ENCODE assay signal across 15 cellular contexts in genomic region chr9:87640385-87640795, GRCh38.
DNase-seq lines count a peak whose midpoint lies in the region; ATAC-seq, FAIRE-seq and TF ChIP-seq lines count a peak whose summit lies in the region.
"Had no signal": no experiment of that assay in that cellular context is flagged by ENCODE, and none has a peak within 500 bp of the region (broad histone marks: within the 10 kb centered on the region; RNA-seq: fewer than 3 reads in every experiment).

No MANE protein-coding gene starts in this region.

- H3K79me1 ChIP-seq in IMR-90 (ENCODE audit: low read depth in 1 of 2, low read length in 2 of 2) = no peaks in the 10 kb centered on the region

- H3K56ac ChIP-seq in IMR-90 (ENCODE audit: extremely low read depth, insufficient read depth, low read length) = no peak overlapping the region

- no peak overlapping the region for H3K4ac ChIP-seq in IMR-90 (ENCODE audit: low read depth, low read length)

- 8% methylated on average over 2 of the region's 5 CpGs; no CpG with 5 or more reads in 1 of the 2 experiments for WGBS in IMR-90 (ENCODE audit: extremely low coverage in 2 of 2, insufficient read length in 1 of 2), 2 experiments

- no peak overlapping the region for H3K18ac ChIP-seq in IMR-90 (ENCODE audit: low read depth, low read length)

- H2AK9ac ChIP-seq in IMR-90 (replicated peaks; ENCODE audit: low read depth, low read length, poor library complexity) = no peak overlapping the region

- no peak overlapping the region for H2BK15ac ChIP-seq in IMR-90 (ENCODE audit: low read depth, low read length)

- no peak overlapping the region for H2AK5ac ChIP-seq in IMR-90 (ENCODE audit: low read depth, low read length)

- H2BK120ac ChIP-seq in IMR-90 (ENCODE audit: low read depth, low read length) = no peak overlapping the region

- peaks cover 9% of the 10 kb centered on the region for H3K27me3 ChIP-seq in IMR-90 (ENCODE audit: control insufficient read depth, insufficient read depth, low read length)
- H3K27me3 ChIP-seq in astrocyte (ENCODE audit: insufficient read depth, low read length) = no peaks in the 10 kb centered on the region

- CTCF ChIA-PET in IMR-90 (lab: Yijun Ruan, JAX) = no interaction called here

- intact Hi-C loops in IMR-90 (cut with micrococcal nuclease) (loop anchor here (5.0 kb wide), 1 partner anchor 303 kb away; no protein-coding TSS in a partner anchor), left ventricle myocardium superior (cut with micrococcal nuclease) (no loop called here), sciatic nerve (cut with DNase I) (no loop called here)

- no peaks in the 10 kb centered on the region for H3K9me1 ChIP-seq in IMR-90 (ENCODE audit: insufficient read depth, low read length)

- FAIRE-seq in astrocyte (lab: Jason Lieb, UNC) = no peak

- DNase-seq in IMR-90 (peak; percentile 13), astrocyte (ENCODE audit: low read depth) (peak; percentile 69), left ventricle myocardium superior (no peak), sciatic nerve (ENCODE audit: low spot score) (no peak), caudate nucleus (lab: John Stamatoyannopoulos, UW) (no peak), NCI-H2171 treated with DMSO at 0.1 percent for 48 hours (lab: John Stamatoyannopoulos, UW) (no peak)
- no peak for DNase-seq in stimulated activated naive B cell treated with anti-CD40 and anti-IgM and Interleukin-4, amounts not matched to agents 10 μg/mL and 1 μg/mL and 100 μg/mL, for 72 hours
- DNase-seq: activated CD4-positive, CD25-positive, alpha-beta regulatory T cell treated with anti-CD3 and anti-CD28 coated beads, Interleukin-2, amount 50 U/mL, for 72 hours; activated naive CD4-positive, alpha-beta T cell treated with anti-CD3 and anti-CD28 coated beads for 36 hours; DMS53; MV-4-11; stimulated activated CD4-positive, alpha-beta T cell treated with anti-CD3 and anti-CD28 coated beads, Interleukin-12 subunit alpha, Interleukin-12 subunit beta, amount 100 ng/mL, for 4 hours; stimulated activated naive CD4-positive, alpha-beta T cell had no signal

- no peaks in the 10 kb centered on the region for H3K27me3 Mint-ChIP-seq in astrocyte (ENCODE audit: low read depth, unreplicated experiment)
- no peaks in the 10 kb centered on the region for H3K27me3 Mint-ChIP-seq in stimulated activated memory B cell treated with anti-CD40 and anti-IgM and Interleukin-4, amounts not matched to agents 10 μg/mL and 1 μg/mL and 100 μg/mL, for 72 hours
- H3K27me3 Mint-ChIP-seq in stimulated activated naive B cell treated with anti-CD40 and anti-IgM and Interleukin-4, amounts not matched to agents 10 μg/mL and 1 μg/mL and 100 μg/mL, for 72 hours = no peaks in the 10 kb centered on the region

- H3K14ac ChIP-seq in IMR-90 (replicated peaks; ENCODE audit: low read depth, low read length) = no peak overlapping the region

- H3K36me3 ChIP-seq in IMR-90 (ENCODE audit: control insufficient read depth, insufficient read depth, low read length) (no peaks in the 10 kb centered on the region), astrocyte (ENCODE audit: insufficient read depth, low read length) (no peaks in the 10 kb centered on the region)

- H4K91ac ChIP-seq in IMR-90 (ENCODE audit: insufficient read depth, low read depth, low read length) = no peak overlapping the region

- no peak overlapping the region for H3K23ac ChIP-seq in IMR-90 (ENCODE audit: low read depth, low read length)

- POLR2A ChIA-PET in IMR-90 (lab: Charles Lee; ENCODE audit: unreplicated experiment) = no interaction called here

- TF ChIP-seq POLR2A in IMR-90 (IDR thresholded peaks at IDR 0.05; ENCODE audit: low read depth, low read length) = no peak

- no peak overlapping the region for H2BK20ac ChIP-seq in IMR-90 (ENCODE audit: low read depth, low read length)

- no peak overlapping the region for H3K4me3 ChIP-seq in IMR-90 (ENCODE audit: insufficient read depth, low read depth, low read length)
- H3K4me3 ChIP-seq in astrocyte (ENCODE audit: insufficient read depth, low read depth, low read length) = no peak overlapping the region

- H3K9ac ChIP-seq in IMR-90 (ENCODE audit: low read depth, low read length) (no peak overlapping the region), astrocyte (ENCODE audit: low read length) (no peak overlapping the region)

- no peak overlapping the region for H3K4me3 Mint-ChIP-seq in astrocyte (ENCODE audit: unreplicated experiment)
- H3K4me3 Mint-ChIP-seq in stimulated activated memory B cell treated with anti-CD40 and anti-IgM and Interleukin-4, amounts not matched to agents 10 μg/mL and 1 μg/mL and 100 μg/mL, for 72 hours = no peak overlapping the region
- no peak overlapping the region for H3K4me3 Mint-ChIP-seq in stimulated activated naive B cell treated with anti-CD40 and anti-IgM and Interleukin-4, amounts not matched to agents 10 μg/mL and 1 μg/mL and 100 μg/mL, for 72 hours
- H3K4me3 Mint-ChIP-seq: activated naive CD4-positive, alpha-beta T cell treated with anti-CD3 and anti-CD28 coated beads for 36 hours; memory B cell had no signal

- no peaks in the 10 kb centered on the region for H3K9me3 Mint-ChIP-seq in astrocyte (ENCODE audit: unreplicated experiment)
- no peaks in the 10 kb centered on the region for H3K9me3 Mint-ChIP-seq in stimulated activated memory B cell treated with anti-CD40 and anti-IgM and Interleukin-4, amounts not matched to agents 10 μg/mL and 1 μg/mL and 100 μg/mL, for 72 hours
- no peaks in the 10 kb centered on the region for H3K9me3 Mint-ChIP-seq in stimulated activated naive B cell treated with anti-CD40 and anti-IgM and Interleukin-4, amounts not matched to agents 10 μg/mL and 1 μg/mL and 100 μg/mL, for 72 hours
- H3K9me3 Mint-ChIP-seq: activated naive CD4-positive, alpha-beta T cell treated with anti-CD3 and anti-CD28 coated beads for 36 hours had no signal

- H3K27ac Mint-ChIP-seq in astrocyte (ENCODE audit: unreplicated experiment) = no peak overlapping the region
- no peak overlapping the region for H3K27ac Mint-ChIP-seq in stimulated activated memory B cell treated with anti-CD40 and anti-IgM and Interleukin-4, amounts not matched to agents 10 μg/mL and 1 μg/mL and 100 μg/mL, for 72 hours
- no peak overlapping the region for H3K27ac Mint-ChIP-seq in stimulated activated naive B cell treated with anti-CD40 and anti-IgM and Interleukin-4, amounts not matched to agents 10 μg/mL and 1 μg/mL and 100 μg/mL, for 72 hours
- H3K27ac Mint-ChIP-seq: activated naive CD4-positive, alpha-beta T cell treated with anti-CD3 and anti-CD28 coated beads for 36 hours; memory B cell had no signal

- peaks cover 12% of the 10 kb centered on the region for H3K4me1 Mint-ChIP-seq in astrocyte (ENCODE audit: low read depth, unreplicated experiment)
- no peaks in the 10 kb centered on the region for H3K4me1 Mint-ChIP-seq in stimulated activated memory B cell treated with anti-CD40 and anti-IgM and Interleukin-4, amounts not matched to agents 10 μg/mL and 1 μg/mL and 100 μg/mL, for 72 hours
- no peaks in the 10 kb centered on the region for H3K4me1 Mint-ChIP-seq in stimulated activated naive B cell treated with anti-CD40 and anti-IgM and Interleukin-4, amounts not matched to agents 10 μg/mL and 1 μg/mL and 100 μg/mL, for 72 hours
- H3K4me1 Mint-ChIP-seq: memory B cell had no signal

- H4K5ac ChIP-seq in IMR-90 (ENCODE audit: low read depth, low read length) = no peak overlapping the region

- H2BK5ac ChIP-seq in IMR-90 (ENCODE audit: low read depth, low read length, poor library complexity, severe bottlenecking) = no peak overlapping the region

- peaks cover 10% of the 10 kb centered on the region for H3K36me3 Mint-ChIP-seq in astrocyte (ENCODE audit: low read depth, unreplicated experiment)
- H3K36me3 Mint-ChIP-seq in stimulated activated memory B cell treated with anti-CD40 and anti-IgM and Interleukin-4, amounts not matched to agents 10 μg/mL and 1 μg/mL and 100 μg/mL, for 72 hours = no peaks in the 10 kb centered on the region
- H3K36me3 Mint-ChIP-seq in stimulated activated naive B cell treated with anti-CD40 and anti-IgM and Interleukin-4, amounts not matched to agents 10 μg/mL and 1 μg/mL and 100 μg/mL, for 72 hours = no peaks in the 10 kb centered on the region
- H3K36me3 Mint-ChIP-seq: memory B cell had no signal

- no peaks in the 10 kb centered on the region for H4K20me1 ChIP-seq in IMR-90 (ENCODE audit: insufficient read depth, low read length)
- H4K20me1 ChIP-seq in astrocyte (ENCODE audit: insufficient read depth, low read length) = no peaks in the 10 kb centered on the region

- no peaks in the 10 kb centered on the region for H3K79me2 ChIP-seq in astrocyte (ENCODE audit: insufficient read depth, low read length)

- ATAC-seq in IMR-90 (ENCODE audit: low read depth) (peak; percentile 57), left ventricle myocardium superior (peak; percentile 58), sciatic nerve (peak; percentile 79)
- no peak for ATAC-seq in stimulated activated memory B cell treated with anti-CD40 and anti-IgM and Interleukin-4, amounts not matched to agents 10 μg/mL and 1 μg/mL and 100 μg/mL, for 72 hours
- no peak for ATAC-seq in stimulated activated naive B cell treated with anti-CD40 and anti-IgM and Interleukin-4, amounts not matched to agents 10 μg/mL and 1 μg/mL and 100 μg/mL, for 72 hours (replicated peaks)

- no peak overlapping the region for H2AFZ ChIP-seq in IMR-90 (replicated peaks; ENCODE audit: low read length, poor library complexity)
- no peak overlapping the region for H2AFZ ChIP-seq in astrocyte (ENCODE audit: low read depth, low read length)

- no peak for TF ChIP-seq RAD21 in IMR-90 (IDR thresholded peaks at IDR 0.05; ENCODE audit: low read length)

- in situ Hi-C loops in IMR-90 (cut with MboI; ENCODE audit: low sequenced_read_pairs) = no loop called here

- H3K4me1 ChIP-seq in IMR-90 (ENCODE audit: control insufficient read depth, insufficient read depth, low read length) (peaks cover 2% of the 10 kb centered on the region; the same call in 1 of the 2 replicates), astrocyte (ENCODE audit: insufficient read depth, low read length) (peaks cover 10% of the 10 kb centered on the region)

- H3K27ac ChIP-seq in IMR-90 (ENCODE audit: insufficient read depth, low read length) = no peak overlapping the region
- H3K27ac ChIP-seq in astrocyte (ENCODE audit: low read depth, low read length) = no peak overlapping the region
- H3K27ac ChIP-seq in caudate nucleus (ENCODE audit: low read depth, low read length) = no peak overlapping the region

- H4K8ac ChIP-seq in IMR-90 (ENCODE audit: low read depth in 2 of 2, low read length in 2 of 2) = no peak overlapping the region

- TF ChIP-seq CTCF in IMR-90 (conservative IDR thresholded peaks at IDR 0.05; ENCODE audit: low read depth, low read length) (no peak), astrocyte (IDR thresholded peaks at IDR 0.05; ENCODE audit: insufficient read depth, low read depth, low read length) (no peak)

- no peaks in the 10 kb centered on the region for H3K9me3 ChIP-seq in IMR-90 (ENCODE audit: control insufficient read depth, insufficient read depth, low read length)
- no peaks in the 10 kb centered on the region for H3K9me3 ChIP-seq in astrocyte (ENCODE audit: insufficient read depth, low read depth, low read length)

- H3K4me2 ChIP-seq in IMR-90 (ENCODE audit: low read depth, low read length) = no peak overlapping the region; the same call in 1 of the 2 replicates
- no peak overlapping the region for H3K4me2 ChIP-seq in astrocyte (ENCODE audit: low read length)

- dilution Hi-C loops in IMR-90 (cut with HindIII; ENCODE audit: low sequenced_read_pairs, unreplicated experiment) = no loop called here

- no TSS peak for BruUV-seq in IMR-90 (replicated peaks; lab: Mats Ljungman, UMichigan)

TF ChIP-seq in IMR-90, 13 proteins besides CTCF, POLR2A, EP300 and RAD21 (continues in another document):
- TF ChIP-seq BHLHE40 (IDR thresholded peaks at IDR 0.05; ENCODE audit: low read depth, low read length) = no peak

Comparison
In these comparisons a context has a peak if more than half of its experiments do, and no peak if none do; other contexts are left out.
1. ATAC-seq: peak in IMR-90 (single experiment), left ventricle myocardium superior (single experiment) and sciatic nerve (single experiment); none in stimulated activated memory B cell treated with anti-CD40 and anti-IgM and Interleukin-4, amounts not matched to agents 10 μg/mL and 1 μg/mL and 100 μg/mL, for 72 hours (single experiment) and stimulated activated naive B cell treated with anti-CD40 and anti-IgM and Interleukin-4, amounts not matched to agents 10 μg/mL and 1 μg/mL and 100 μg/mL, for 72 hours (0 of 2).
2. DNase-seq: peak in IMR-90 (single experiment) and astrocyte (single experiment); none in left ventricle myocardium superior (single experiment), sciatic nerve (single experiment), caudate nucleus (0 of 61), stimulated activated naive B cell treated with anti-CD40 and anti-IgM and Interleukin-4, amounts not matched to agents 10 μg/mL and 1 μg/mL and 100 μg/mL, for 72 hours (single experiment) and NCI-H2171 treated with DMSO at 0.1 percent for 48 hours (single experiment).